Comparison of ENCODE assay signal across 8 cellular contexts in the genomic region with DNA sequence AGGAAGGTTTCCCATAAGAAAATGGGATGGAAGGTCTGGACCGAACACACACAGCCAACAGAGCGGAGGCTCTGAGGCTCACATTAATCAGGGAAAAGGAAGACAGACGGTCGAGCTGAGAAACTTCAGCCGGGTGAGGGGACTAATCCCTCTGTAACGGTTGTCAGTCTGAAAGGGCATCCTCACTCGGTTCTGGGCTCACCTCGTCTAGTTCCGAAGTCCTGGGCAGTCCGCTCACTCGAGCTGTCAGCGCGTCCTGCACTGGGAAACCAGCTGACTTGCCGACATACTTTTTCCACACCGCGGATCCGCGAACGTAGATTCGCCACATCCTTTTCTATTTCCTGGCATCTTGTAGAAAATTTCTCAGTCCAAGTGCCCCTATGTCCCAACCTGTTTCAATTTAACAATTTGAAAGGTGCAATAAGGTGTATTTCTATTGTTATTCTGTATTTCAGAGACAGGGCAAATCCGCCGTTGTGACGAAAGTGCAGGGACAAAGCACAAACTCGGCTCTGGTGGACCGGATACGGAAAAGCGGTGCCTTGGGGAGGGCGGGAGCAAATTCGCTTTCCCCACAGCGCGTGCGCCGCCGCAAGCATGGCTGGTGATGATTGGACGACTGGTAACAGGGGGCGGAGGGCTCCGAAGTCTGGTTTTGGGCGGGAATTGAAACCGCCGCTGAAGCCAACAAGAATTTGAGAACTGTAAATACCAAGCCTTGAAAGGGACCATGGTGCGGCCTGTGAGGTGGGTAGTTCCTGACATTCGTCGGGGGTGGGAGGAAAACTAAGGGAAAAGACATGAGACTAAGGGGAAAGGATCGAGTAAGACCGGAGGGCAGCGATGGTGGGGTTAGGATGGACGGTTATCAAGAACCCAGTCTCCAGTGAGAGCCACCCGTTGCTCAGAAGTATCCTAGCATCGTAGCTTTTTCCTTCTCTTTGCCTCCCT.
DNase-seq lines count a peak whose midpoint lies in the region; ATAC-seq and TF ChIP-seq lines count a peak whose summit lies in the region.

A gene with protein sequence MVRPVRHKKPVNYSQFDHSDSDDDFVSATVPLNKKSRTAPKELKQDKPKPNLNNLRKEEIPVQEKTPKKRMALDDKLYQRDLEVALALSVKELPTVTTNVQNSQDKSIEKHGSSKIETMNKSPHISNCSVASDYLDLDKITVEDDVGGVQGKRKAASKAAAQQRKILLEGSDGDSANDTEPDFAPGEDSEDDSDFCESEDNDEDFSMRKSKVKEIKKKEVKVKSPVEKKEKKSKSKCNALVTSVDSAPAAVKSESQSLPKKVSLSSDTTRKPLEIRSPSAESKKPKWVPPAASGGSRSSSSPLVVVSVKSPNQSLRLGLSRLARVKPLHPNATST (plus strand): TSS at position 684 of the 954 bp plus-strand sequence. CDS start 50 bp downstream, at position 734.

- peaks cover 2% of the 10 kb centered on the region for H3K36me3 ChIP-seq in rectal smooth muscle tissue (ENCODE audit: control insufficient read depth, insufficient read depth, low read length)

- ATAC-seq in GM18505 (IDR thresholded peaks at IDR 0.05; ENCODE audit: unreplicated experiment) (peak; percentile 88), HG02981 (IDR thresholded peaks at IDR 0.05; ENCODE audit: unreplicated experiment) (peak; percentile 80)

- peak; percentile 74 for DNase-seq in NCI-H2029 treated with DMSO at 0.1 percent for 48 hours (lab: John Stamatoyannopoulos, UW)
- peak; percentile 90 for DNase-seq in T-helper 9 cell
- DNase-seq in astrocyte of the cerebellum (ENCODE audit: low read depth) = peak; percentile 95
- DNase-seq in hepatic stellate cell (ENCODE audit: low spot score) = peak; percentile 90
- no peak for DNase-seq in cortex of kidney (lab: John Stamatoyannopoulos, UW)

- TF ChIP-seq POLR2A in GM18505 (IDR thresholded peaks at IDR 0.05; ENCODE audit: borderline replicate concordance, extremely low read depth, insufficient read depth, insufficient read length) = peak; percentile 81

- in situ Hi-C loops in astrocyte of the cerebellum (cut with HindIII; ENCODE audit: low sequenced_read_pairs) = no loop called here

- peak within 1 kb of the TSS; percentile 92 for H3K4me3 ChIP-seq in astrocyte of the cerebellum (ENCODE audit: low read depth, low read length)
- H3K4me3 ChIP-seq in rectal smooth muscle tissue (ENCODE audit: low read length) = peak within 1 kb of the TSS; percentile 96

- H3K4me1 ChIP-seq in rectal smooth muscle tissue (ENCODE audit: control insufficient read depth, insufficient read depth, low read length) = peaks cover 13% of the 10 kb centered on the region

- H3K27ac ChIP-seq in rectal smooth muscle tissue (ENCODE audit: low read depth, low read length) = peak within 1 kb of the TSS; percentile 98

- no peak for TF ChIP-seq CTCF in astrocyte of the cerebellum (IDR thresholded peaks at IDR 0.05; ENCODE audit: low read depth, low read length, missing control alignments)

- peak within 1 kb of the TSS; percentile 83 for H3K9ac ChIP-seq in rectal smooth muscle tissue (ENCODE audit: low read length)

- H3K27me3 ChIP-seq in rectal smooth muscle tissue (ENCODE audit: control insufficient read depth, insufficient read depth, low read length) = no peaks in the 10 kb centered on the region
